Comparison of ENCODE assay signal across 22 cellular contexts in genomic region chr13:85266331-85266730, GRCh38.
DNase-seq lines count a peak whose midpoint lies in the region; ATAC-seq, FAIRE-seq and TF ChIP-seq lines count a peak whose summit lies in the region.
"Had no signal": no experiment of that assay in that cellular context is flagged by ENCODE, and none has a peak within 500 bp of the region (broad histone marks: within the 10 kb centered on the region; RNA-seq: fewer than 3 reads in every experiment).

No MANE protein-coding gene starts in this region.

- no peak overlapping the region for H3K4me3 Mint-ChIP-seq in neural progenitor cell
- H3K4me3 Mint-ChIP-seq: activated CD4-positive, alpha-beta T cell treated with anti-CD3 and anti-CD28 coated beads for 36 hours had no signal

- no peaks in the 10 kb centered on the region for H3K4me1 ChIP-seq in neural progenitor cell
- H3K4me1 ChIP-seq in upper lobe of right lung, result no peaks in the 10 kb centered on the region
- no peaks in the 10 kb centered on the region for H3K4me1 ChIP-seq in uterus
- H3K4me1 ChIP-seq: left lung, parathyroid adenoma, SJCRH30 had no signal

- no peaks in the 10 kb centered on the region for H4K20me1 ChIP-seq in neural progenitor cell (ENCODE audit: low read depth)

- intact Hi-C loops in upper lobe of right lung (cut with DNase I) (no loop called here), uterus (cut with DNase I; ENCODE audit: low total_unique reads) (no loop called here)

- FAIRE-seq in GM19239 (lab: Jason Lieb, UNC), result no peak
- FAIRE-seq: GM12878, HepG2 had no signal

- H3K36me3 ChIP-seq in neural progenitor cell, result no peaks in the 10 kb centered on the region
- no peaks in the 10 kb centered on the region for H3K36me3 ChIP-seq in upper lobe of right lung
- no peaks in the 10 kb centered on the region for H3K36me3 ChIP-seq in uterus
- H3K36me3 ChIP-seq: left lung, SJCRH30 had no signal

- no peak for TF ChIP-seq POLR2A in uterus (IDR thresholded peaks at IDR 0.05)

- no peak overlapping the region for H3K4me3 ChIP-seq in neural progenitor cell
- H3K4me3 ChIP-seq in upper lobe of right lung, result no peak overlapping the region
- no peak overlapping the region for H3K4me3 ChIP-seq in uterus
- H3K4me3 ChIP-seq: GM12878, left lung, SJCRH30 had no signal

- H3K27me3 ChIP-seq in neural progenitor cell, result no peaks in the 10 kb centered on the region
- no peaks in the 10 kb centered on the region for H3K27me3 ChIP-seq in upper lobe of right lung
- no peaks in the 10 kb centered on the region for H3K27me3 ChIP-seq in uterus
- H3K27me3 ChIP-seq: left lung, SJCRH30 had no signal

- H3K79me2 ChIP-seq in neural progenitor cell (ENCODE audit: low read depth), result no peaks in the 10 kb centered on the region
- H3K79me2 ChIP-seq: parathyroid adenoma had no signal

- no peak overlapping the region for H3K9ac ChIP-seq in neural progenitor cell
- H3K9ac ChIP-seq: parathyroid adenoma had no signal

- TF ChIP-seq CTCF in neural progenitor cell (IDR thresholded peaks at IDR 0.05) (no peak), upper lobe of right lung (IDR thresholded peaks at IDR 0.05) (no peak), uterus (IDR thresholded peaks at IDR 0.05) (no peak)

- peak; percentile 67 for DNase-seq in EL
- DNase-seq in NCI-H146 (lab: John Stamatoyannopoulos, UW), result peak; percentile 88
- peak; percentile 40 for DNase-seq in ecto neural progenitor cell (ENCODE audit: low spot score)
- no peak for DNase-seq in neural progenitor cell (ENCODE audit: low spot score)
- DNase-seq in upper lobe of right lung, result no peak
- DNase-seq in GM19239 (ENCODE audit: insufficient read length, low spot score), result no peak
- DNase-seq in uterus, result no peak
- DNase-seq: activated CD4-positive, alpha-beta T cell treated with anti-CD3 and anti-CD28 coated beads for 36 hours; dermis blood vessel endothelial cell; GDM1; glutamatergic neuron; left lung; NCI-H2029; NCI-H524; stimulated activated CD4-positive, alpha-beta T cell treated with anti-CD3 and anti-CD28 coated beads, Interleukin-1b, Interleukin-23, amount 100 ng/mL, for 48 hours had no signal

- H3F3A ChIP-seq in neural progenitor cell (ENCODE audit: low read depth), result no peaks in the 10 kb centered on the region

- no peaks in the 10 kb centered on the region for H3K27me3 Mint-ChIP-seq in neural progenitor cell (ENCODE audit: insufficient read depth, low read depth)
- H3K27me3 Mint-ChIP-seq: activated CD4-positive, alpha-beta T cell treated with anti-CD3 and anti-CD28 coated beads for 36 hours had no signal

- H3K27ac Mint-ChIP-seq in neural progenitor cell, result no peak overlapping the region
- H3K27ac Mint-ChIP-seq: activated CD4-positive, alpha-beta T cell treated with anti-CD3 and anti-CD28 coated beads for 36 hours; activated T-helper 2 cell treated with anti-CD3 and anti-CD28 coated beads, Interferon-gamma antibody, Interleukin-2, Interleukin-4, amounts not matched to agents 10 μg/mL and 5 μg/mL and 100 μg/mL, durations not matched to agents 14 hours and 24 hours and 36 hours had no signal

- peak overlapping the region; percentile 79 for H2AFZ ChIP-seq in neural progenitor cell (replicated peaks)
- H2AFZ ChIP-seq: parathyroid adenoma had no signal

- peaks cover 3% of the 10 kb centered on the region for H3K9me3 Mint-ChIP-seq in neural progenitor cell

- no peaks in the 10 kb centered on the region for H3K36me3 Mint-ChIP-seq in neural progenitor cell

- H3K4me1 Mint-ChIP-seq in neural progenitor cell, result no peaks in the 10 kb centered on the region
- H3K4me1 Mint-ChIP-seq: activated CD4-positive, alpha-beta T cell treated with anti-CD3 and anti-CD28 coated beads for 36 hours had no signal

- H3K27ac ChIP-seq in neural progenitor cell (no peak overlapping the region), upper lobe of right lung (no peak overlapping the region), uterus (no peak overlapping the region)
- H3K27ac ChIP-seq: left lung, parathyroid adenoma, SJCRH30 had no signal

- H3K9me3 ChIP-seq in neural progenitor cell (ENCODE audit: low read depth), result no peaks in the 10 kb centered on the region
- no peaks in the 10 kb centered on the region for H3K9me3 ChIP-seq in upper lobe of right lung
- H3K9me3 ChIP-seq in uterus, result no peaks in the 10 kb centered on the region
- H3K9me3 ChIP-seq: SJCRH30 had no signal

- H3K4me2 ChIP-seq in neural progenitor cell, result no peak overlapping the region

- no peak for ATAC-seq in HG03097 (IDR thresholded peaks at IDR 0.05; ENCODE audit: low FRiP score, unreplicated experiment)
- ATAC-seq in upper lobe of right lung, result no peak
- ATAC-seq: activated CD4-positive, alpha-beta T cell treated with anti-CD3 and anti-CD28 coated beads for 36 hours; esophagus mucosa; GM12878; HepG2; left lung had no signal

Comparison
In these comparisons a context has a peak if more than half of its experiments do, and no peak if none do; other contexts are left out.
1. DNase-seq: peak in EL (single experiment), NCI-H146 (single experiment) and ecto neural progenitor cell (single experiment); none in neural progenitor cell (single experiment), upper lobe of right lung (single experiment), GM19239 (single experiment) and uterus (0 of 2).